In the genomic region with DNA sequence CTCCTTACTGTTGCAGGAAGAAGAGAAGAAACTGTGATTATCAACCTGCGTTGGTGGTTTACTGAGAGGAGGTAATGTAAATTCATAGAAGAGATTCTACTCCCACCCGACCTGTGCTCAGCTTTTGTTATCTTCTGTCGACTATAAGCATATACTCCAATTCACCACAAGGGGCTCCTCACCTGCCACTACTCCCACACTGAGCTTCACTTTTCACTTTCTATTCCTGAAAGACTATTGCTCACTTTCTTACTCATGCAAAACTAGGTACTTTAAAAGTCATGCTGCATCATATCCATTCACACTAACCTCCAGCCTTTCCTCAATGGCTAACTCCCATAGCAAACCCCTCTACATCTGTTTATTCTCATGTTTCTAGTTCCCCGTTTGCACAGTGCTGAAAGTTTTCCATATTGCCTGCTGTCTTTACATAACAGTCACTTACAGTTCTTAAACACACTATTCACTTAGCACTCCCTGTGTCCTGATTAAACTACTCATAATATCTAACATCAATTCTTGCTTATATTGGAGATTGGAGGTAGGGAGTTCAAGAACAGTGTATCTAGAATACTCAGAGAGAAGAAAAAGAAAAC, we compare ENCODE assay signal across 7 cellular contexts.
A peak's percentile ranks its signal among the peaks of the same experiment; 100 is the strongest.
DNase-seq lines count a peak whose midpoint lies in the region; ATAC-seq and TF ChIP-seq lines count a peak whose summit lies in the region.

No MANE protein-coding gene starts in this region.

- no peak overlapping the region for H3K4me3 ChIP-seq in GM12865 (ENCODE audit: low read depth, low read length)

- no peaks in the 10 kb centered on the region for H3K27me3 Mint-ChIP-seq in stimulated activated naive CD8-positive, alpha-beta T cell treated with anti-CD3 and anti-CD28 coated beads, Interleukin-15, amount 100 ng/mL, for 72 hours
- H3K27me3 Mint-ChIP-seq in natural killer cell treated with Interleukin-12 subunit alpha and Interleukin-12 subunit beta and Interleukin-15 and Interleukin-18, amount 100 ng/mL, for 72 hours: no peaks in the 10 kb centered on the region

- no peaks in the 10 kb centered on the region for H3K36me3 Mint-ChIP-seq in natural killer cell treated with Interleukin-12 subunit alpha and Interleukin-12 subunit beta and Interleukin-15 and Interleukin-18, amount 100 ng/mL, for 72 hours

- TF ChIP-seq CTCF in GM12865 (IDR thresholded peaks at IDR 0.05; ENCODE audit: insufficient read depth, low read depth, low read length, missing control alignments): peak; percentile 60
- peak; percentile 15 for TF ChIP-seq CTCF in GM20000 (IDR thresholded peaks at IDR 0.05; ENCODE audit: extremely low read depth, missing control alignments)

- DNase-seq in GM12865 (ENCODE audit: low read depth) (peak; percentile 65), GM20000 (ENCODE audit: low spot score) (peak; percentile 48), RPMI8226 (peak; percentile 51), glomerular visceral epithelial cell (ENCODE audit: extremely low spot score) (peak; percentile 49)
- DNase-seq in stimulated activated naive CD8-positive, alpha-beta T cell treated with anti-CD3 and anti-CD28 coated beads, Interleukin-15, amount 100 ng/mL, for 72 hours: no peak
- no peak for DNase-seq in natural killer cell treated with Interleukin-12 subunit alpha and Interleukin-12 subunit beta and Interleukin-15 and Interleukin-18, amount 100 ng/mL, for 72 hours (ENCODE audit: low spot score)

- H3K4me3 Mint-ChIP-seq in stimulated activated naive CD8-positive, alpha-beta T cell treated with anti-CD3 and anti-CD28 coated beads, Interleukin-15, amount 100 ng/mL, for 72 hours: no peak overlapping the region
- H3K4me3 Mint-ChIP-seq in natural killer cell treated with Interleukin-12 subunit alpha and Interleukin-12 subunit beta and Interleukin-15 and Interleukin-18, amount 100 ng/mL, for 72 hours: no peak overlapping the region

- H3K4me1 Mint-ChIP-seq in stimulated activated naive CD8-positive, alpha-beta T cell treated with anti-CD3 and anti-CD28 coated beads, Interleukin-15, amount 100 ng/mL, for 72 hours: peaks cover 7% of the 10 kb centered on the region
- H3K4me1 Mint-ChIP-seq in natural killer cell treated with Interleukin-12 subunit alpha and Interleukin-12 subunit beta and Interleukin-15 and Interleukin-18, amount 100 ng/mL, for 72 hours (ENCODE audit: low read depth in 2 of 2): no peaks in the 10 kb centered on the region

- ATAC-seq in HG03439 (IDR thresholded peaks at IDR 0.05; ENCODE audit: unreplicated experiment): peak; percentile 97
- peak; percentile 70 for ATAC-seq in stimulated activated naive CD8-positive, alpha-beta T cell treated with anti-CD3 and anti-CD28 coated beads, Interleukin-15, amount 100 ng/mL, for 72 hours
- ATAC-seq in natural killer cell treated with Interleukin-12 subunit alpha and Interleukin-12 subunit beta and Interleukin-15 and Interleukin-18, amount 100 ng/mL, for 72 hours: no peak

- peaks cover 6 to 8% of the 10 kb centered on the region in 2 donors for H3K9me3 Mint-ChIP-seq in stimulated activated naive CD8-positive, alpha-beta T cell treated with anti-CD3 and anti-CD28 coated beads, Interleukin-15, amount 100 ng/mL, for 72 hours
- H3K9me3 Mint-ChIP-seq in natural killer cell treated with Interleukin-12 subunit alpha and Interleukin-12 subunit beta and Interleukin-15 and Interleukin-18, amount 100 ng/mL, for 72 hours: peaks cover 17% of the 10 kb centered on the region

- no peak overlapping the region for H3K27ac Mint-ChIP-seq in stimulated activated naive CD8-positive, alpha-beta T cell treated with anti-CD3 and anti-CD28 coated beads, Interleukin-15, amount 100 ng/mL, for 72 hours
- no peak overlapping the region for H3K27ac Mint-ChIP-seq in natural killer cell treated with Interleukin-12 subunit alpha and Interleukin-12 subunit beta and Interleukin-15 and Interleukin-18, amount 100 ng/mL, for 72 hours

Comparison
In these comparisons a context has a peak if more than half of its experiments do, and no peak if none do; other contexts are left out.
1. DNase-seq: peak in GM12865 (single experiment), GM20000 (single experiment), RPMI8226 (single experiment) and glomerular visceral epithelial cell (single experiment); none in stimulated activated naive CD8-positive, alpha-beta T cell treated with anti-CD3 and anti-CD28 coated beads, Interleukin-15, amount 100 ng/mL, for 72 hours (0 of 2) and natural killer cell treated with Interleukin-12 subunit alpha and Interleukin-12 subunit beta and Interleukin-15 and Interleukin-18, amount 100 ng/mL, for 72 hours (single experiment).
2. ATAC-seq: peak in HG03439 (single experiment) and stimulated activated naive CD8-positive, alpha-beta T cell treated with anti-CD3 and anti-CD28 coated beads, Interleukin-15, amount 100 ng/mL, for 72 hours (single experiment); none in natural killer cell treated with Interleukin-12 subunit alpha and Interleukin-12 subunit beta and Interleukin-15 and Interleukin-18, amount 100 ng/mL, for 72 hours (0 of 2).